In genomic region chr1:12595839-12596821, GRCh38 we compare ENCODE assay signal across 9 cellular contexts. TPM values are rescaled to one million over a fixed set of nuclear protein-coding genes. Genes with fewer than 3 reads are reported as not detected.
DNase-seq lines count a peak whose midpoint lies in the region; ATAC-seq and TF ChIP-seq lines count a peak whose summit lies in the region.
"Had no signal": no experiment of that assay in that cellular context is flagged by ENCODE, and none has a peak within 500 bp of the region (broad histone marks: within the 10 kb centered on the region; RNA-seq: fewer than 3 reads in every experiment).

No MANE protein-coding gene starts in this region.

- peak overlapping the region; percentile 53 for H3K4me3 ChIP-seq in WI38 (ENCODE audit: low read depth, low read length)
- H3K4me3 ChIP-seq in fibroblast of villous mesenchyme (ENCODE audit: low read depth, low read length), result peak overlapping the region; percentile 44

- TF ChIP-seq CTCF in Calu3 (IDR thresholded peaks at IDR 0.05; ENCODE audit: unreplicated experiment) (no peak), WI38 (IDR thresholded peaks at IDR 0.05; ENCODE audit: low read depth, low read length) (no peak), fibroblast of villous mesenchyme (IDR thresholded peaks at IDR 0.05; ENCODE audit: insufficient read depth, low read depth, low read length) (peak; percentile 11), natural killer cell (IDR thresholded peaks at IDR 0.05) (no peak)

- H3K36me3 Mint-ChIP-seq in Calu3 (ENCODE audit: insufficient read depth, unreplicated experiment) (peaks cover 97% of the 10 kb centered on the region), natural killer cell (no peaks in the 10 kb centered on the region)

- ATAC-seq in HG03354 (IDR thresholded peaks at IDR 0.05; ENCODE audit: poor library complexity, severe bottlenecking, unreplicated experiment), result peak; percentile 84
- peak; percentile 74 to 87 (median 83) for ATAC-seq in natural killer cell
- ATAC-seq in HG03457 (IDR thresholded peaks at IDR 0.05; ENCODE audit: unreplicated experiment), result no peak

- H3K4me3 Mint-ChIP-seq in Calu3 (ENCODE audit: low read depth, unreplicated experiment), result peak overlapping the region; percentile 59
- H3K4me3 Mint-ChIP-seq in natural killer cell, result peak overlapping the region; percentile 88

- no peaks in the 10 kb centered on the region for H3K9me3 Mint-ChIP-seq in Calu3 (ENCODE audit: low read depth, unreplicated experiment)
- no peaks in the 10 kb centered on the region for H3K9me3 Mint-ChIP-seq in natural killer cell

- intact Hi-C loops in Calu3 (cut with micrococcal nuclease; ENCODE audit: unreplicated experiment) (loop anchor here (2.0 to 5.0 kb wide), 2 partner anchors 55 to 119 kb away; no protein-coding TSS in a partner anchor), natural killer cell (cut with micrococcal nuclease) (loop anchor here (1.0 kb wide), 1 partner anchor 8 kb away; no protein-coding TSS in a partner anchor)

- H3K4me1 Mint-ChIP-seq in Calu3 (ENCODE audit: low read depth, unreplicated experiment) (peaks cover 72% of the 10 kb centered on the region), natural killer cell (peaks cover 72 to 76% of the 10 kb centered on the region in 2 donors)

- H3K27me3 Mint-ChIP-seq in Calu3 (ENCODE audit: unreplicated experiment) (no peaks in the 10 kb centered on the region), natural killer cell (ENCODE audit: low read depth in 2 of 2) (no peaks in the 10 kb centered on the region)

- CTCF ChIA-PET in Calu3 (lab: Charles Lee), result interaction anchor here (0.7 to 2.8 kb wide), 8 partner anchors 8 to 276 kb away, joined by 3 to 21 read pairs (median 3); partner anchors contain the start of gene DHRS3

- peak; percentile 94 for DNase-seq in Calu3
- DNase-seq in fibroblast of villous mesenchyme (ENCODE audit: low read depth), result peak; percentile 99
- peak; percentile 73 for DNase-seq in natural killer cell
- DNase-seq in D341Med (ENCODE audit: low spot score), result no peak
- no peak for DNase-seq in activated naive CD4-positive, alpha-beta T cell treated with Interleukin-2 at 50 U/mL for 16 hours

- TSS peak; percentile 83 for BruUV-seq in Calu3 (replicated peaks; lab: Mats Ljungman, UMichigan)

- H3K27ac Mint-ChIP-seq in Calu3 (ENCODE audit: unreplicated experiment) (peak overlapping the region; percentile 95), natural killer cell (peak overlapping the region; percentile 86 to 90)

RNA-seq across cellular contexts. Expression of gene DHRS3, which starts 21.9 kb away (rescaled TPM):
- total RNA-seq in Calu3 (2022) (173 and 239 TPM in 2 replicates), fibroblast of villous mesenchyme (84.1 and 137 TPM in 2 replicates), natural killer cell (100 to 1,000 TPM; 106 to 175 (median 153) TPM)

RNA-seq across cellular contexts. Expression of gene AADACL4, which starts 47.8 kb away (rescaled TPM):
- total RNA-seq in Calu3 (2022) (not detected in 2 replicates), fibroblast of villous mesenchyme (0.43 TPM in 1 of 2 replicates, not detected in the other), natural killer cell (not detected)
- total RNA-seq: temporal lobe had no signal

Comparison
In these comparisons a context has a peak if more than half of its experiments do, and no peak if none do; other contexts are left out.
1. DNase-seq: peak in Calu3 (single experiment), fibroblast of villous mesenchyme (single experiment) and natural killer cell (single experiment); none in D341Med (single experiment) and activated naive CD4-positive, alpha-beta T cell treated with Interleukin-2 at 50 U/mL for 16 hours (single experiment).